8 cellular contexts compared by ENCODE assay signal in the genomic region with DNA sequence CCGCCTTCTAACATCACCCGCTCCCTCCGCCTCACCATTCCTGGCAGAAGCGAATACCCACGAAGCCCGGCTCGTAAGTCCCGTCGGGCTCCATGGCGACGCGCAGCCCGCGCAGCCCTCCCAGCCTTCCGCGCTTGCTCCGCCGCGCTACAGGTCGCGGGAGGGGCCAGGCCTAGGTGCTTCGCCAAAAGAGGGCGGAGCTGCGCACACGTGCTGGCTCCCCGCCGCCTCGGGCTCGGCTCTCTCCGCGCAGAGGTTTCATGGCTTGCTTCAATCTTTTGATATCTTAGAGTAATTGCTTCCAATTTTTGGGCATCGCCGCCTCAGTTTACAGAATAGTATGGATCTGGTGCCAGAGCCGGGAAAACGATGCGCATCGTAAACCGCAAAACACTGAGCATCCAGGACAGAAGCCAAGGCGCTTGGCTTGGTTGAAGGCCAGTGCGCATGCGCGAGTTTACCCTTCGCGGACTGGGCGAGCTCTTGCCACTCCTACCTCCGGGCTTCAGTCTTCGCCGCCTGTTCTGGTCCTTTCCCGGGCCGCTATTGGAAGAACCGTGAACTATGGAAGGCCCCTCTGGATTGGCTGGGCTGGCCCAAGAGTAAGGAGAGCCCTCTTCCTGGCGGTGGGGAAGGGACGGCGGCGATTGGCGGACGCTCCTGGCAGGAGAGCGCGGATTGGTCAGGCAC. TPM values are rescaled to one million over a fixed set of nuclear protein-coding genes. Genes with fewer than 3 reads are reported as not detected.
DNase-seq lines count a peak whose midpoint lies in the region; ATAC-seq, FAIRE-seq and TF ChIP-seq lines count a peak whose summit lies in the region.

Gene POLR2I, minus strand, starts transcription at position 113 of the 690 bp plus-strand sequence. Its CDS starts 19 bp downstream, at position 94.

- H3K27me3 ChIP-seq in adrenal gland: no peaks in the 10 kb centered on the region

- peak; percentile 75 for ATAC-seq in HG02852 (IDR thresholded peaks at IDR 0.05; ENCODE audit: unreplicated experiment)

- TF ChIP-seq POLR2A in GM12892 (IDR thresholded peaks at IDR 0.05; ENCODE audit: low read depth, low read length) (peak; percentile 76; the same call in 1 of the 2 replicates), adrenal gland (IDR thresholded peaks at IDR 0.05) (peak in 1 of 2 donors; percentile 69)

- TF ChIP-seq CTCF in adrenal gland (IDR thresholded peaks at IDR 0.05) (no peak), type B pancreatic cell (conservative IDR thresholded peaks at IDR 0.05) (no peak)

- no peaks in the 10 kb centered on the region for H3K9me3 ChIP-seq in adrenal gland (replicated peaks in 1 of 3)

- H3K27ac Mint-ChIP-seq in type B pancreatic cell: peak within 1 kb of the TSS; percentile 97

- H3K36me3 Mint-ChIP-seq in type B pancreatic cell: peaks cover 13% of the 10 kb centered on the region

- H3K27me3 Mint-ChIP-seq in type B pancreatic cell: peaks cover 3% of the 10 kb centered on the region

- peaks cover 0 to 32% of the 10 kb centered on the region in 2 donors for H3K36me3 ChIP-seq in adrenal gland (replicated peaks in 1 of 2)

- peak within 1 kb of the TSS; percentile 95 for H3K4me3 Mint-ChIP-seq in type B pancreatic cell

- no peaks in the 10 kb centered on the region for H3K9me3 Mint-ChIP-seq in type B pancreatic cell

- H3K27ac ChIP-seq in adrenal gland: peak within 1 kb of the TSS; percentile 49 to 92 (median 67)

- peaks cover 23% of the 10 kb centered on the region for H3K4me1 Mint-ChIP-seq in type B pancreatic cell (ENCODE audit: unreplicated experiment)

- peak; percentile 97 for DNase-seq in GM12892 (ENCODE audit: insufficient read length)
- peak; percentile 100 for DNase-seq in NCI-H146 (lab: John Stamatoyannopoulos, UW)
- DNase-seq in T-helper 1 cell: peak; percentile 97 to 100 (median 99)
- DNase-seq in adrenal gland: peak; percentile 99 to 100 (median 100)
- DNase-seq in cardiac septum (ENCODE audit: low spot score): peak; percentile 99
- DNase-seq in pons (ENCODE audit: low spot score): peak; percentile 100
- DNase-seq in type B pancreatic cell (ENCODE audit: extremely low spot score, unreplicated experiment): peak; percentile 98

- H3K4me1 ChIP-seq in adrenal gland (replicated peaks in 1 of 2): peaks cover 7 to 22% of the 10 kb centered on the region in 2 donors

- peak within 1 kb of the TSS; percentile 4 to 90 (median 70) for H3K4me3 ChIP-seq in adrenal gland

- 0 to 1% (median 0%) methylated on average over 22 to 59 of the region's 59 CpGs for WGBS in adrenal gland, 4 donors

- intact Hi-C loops in adrenal gland (cut with DNase I): loop anchor here in 1 of 2 donors (10.0 kb wide), 1 partner anchor 50 kb away; no protein-coding TSS in a partner anchor
- intact Hi-C loops in cardiac septum (cut with DNase I): loop anchor here (2.0 kb wide), 1 partner anchor 60 kb away; the partner anchor contains the start of genes THAP8 and WDR62

- FAIRE-seq in GM12892 (lab: Jason Lieb, UNC): peak; percentile 99

RNA-seq across cellular contexts. Expression of gene POLR2I, which starts in this region (rescaled TPM):
- 62.7 TPM for polyA plus RNA-seq in GM12892 (2012; ENCODE audit: missing spikeins)
- total RNA-seq in adrenal gland (10 to 100 TPM; 38.0 to 88.3 (median 69.2) TPM), cardiac septum (98.7 TPM), type B pancreatic cell (ENCODE audit: low replicate concordance) (74.7 and 81.7 TPM in 2 replicates)
- 100 to 1,000 TPM in 1 of 3 donors, 10 to 100 TPM in 2; 58.5 to 127 (median 69.9) TPM for polyA plus RNA-seq in adrenal gland

Comparison
In these comparisons a context has a peak if more than half of its experiments do, and no peak if none do; other contexts are left out.
1. Peak in every context shown above with its lines: DNase-seq, ATAC-seq, H3K4me3 ChIP-seq and H3K27ac ChIP-seq.